In the genomic region with DNA sequence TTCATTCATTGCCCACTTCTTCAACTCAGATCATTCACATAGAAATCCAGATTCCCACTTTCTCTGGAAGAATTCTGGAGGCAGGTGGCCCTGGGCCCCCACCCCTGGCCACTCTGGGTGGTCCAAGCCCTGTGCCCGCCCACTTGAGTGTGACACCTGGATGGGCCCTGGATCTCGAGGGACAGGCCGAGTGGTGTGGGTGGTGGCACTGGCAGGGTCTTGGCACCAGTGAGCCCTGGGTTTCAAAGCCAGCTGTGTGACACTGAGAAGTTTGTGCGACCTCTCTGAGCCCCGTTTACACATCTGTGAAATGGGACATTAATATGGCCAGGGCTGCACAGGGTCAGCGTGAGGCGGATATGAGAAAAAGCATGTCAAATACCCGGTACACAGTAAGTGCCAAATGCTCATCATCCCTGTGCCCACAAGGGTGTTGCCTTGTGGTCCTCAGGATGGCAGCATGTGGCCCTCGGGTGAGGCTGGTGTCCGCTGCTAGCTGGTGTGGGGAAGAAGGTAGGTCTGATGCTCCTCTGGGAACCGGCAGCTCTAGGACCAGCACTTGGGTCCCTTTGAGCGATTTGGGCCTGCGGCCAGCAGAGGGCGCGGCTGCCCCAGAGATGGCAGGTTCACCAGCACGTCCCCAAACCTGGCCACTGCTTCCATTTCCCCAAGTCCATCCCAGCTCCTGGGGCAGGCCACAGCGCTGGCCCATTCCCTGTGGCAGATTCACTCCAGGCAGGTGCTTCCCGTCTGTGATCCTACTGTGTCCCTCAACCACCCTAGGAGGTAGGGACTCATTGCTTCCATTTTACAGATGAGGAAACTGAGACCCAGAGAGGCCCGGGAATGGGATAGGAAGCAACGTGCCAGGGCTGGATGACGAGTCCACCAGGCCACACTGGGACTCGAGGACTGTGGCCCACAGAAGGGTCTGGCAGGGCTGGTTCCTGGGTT, we compare ENCODE assay signal across 9 cellular contexts. TPM values are rescaled to one million over a fixed set of nuclear protein-coding genes. Genes with fewer than 3 reads are reported as not detected.
A peak's percentile ranks its signal among the peaks of the same experiment; 100 is the strongest.
DNase-seq lines count a peak whose midpoint lies in the region; ATAC-seq lines count a peak whose summit lies in the region.
"Had no signal": no experiment of that assay in that cellular context is flagged by ENCODE, and none has a peak within 500 bp of the region (broad histone marks: within the 10 kb centered on the region; RNA-seq: fewer than 3 reads in every experiment).

No MANE protein-coding gene starts in this region.

- 50 to 51% methylated on average over 22 of the region's 22 CpGs for WGBS in aorta, 2 donors

- H3K36me3 ChIP-seq in MG63, result no peaks in the 10 kb centered on the region
- H3K36me3 ChIP-seq in aorta (ENCODE audit: control insufficient read depth in 1 of 2, insufficient read depth in 2 of 2, low read length in 1 of 2), result peaks cover 0 to 5% of the 10 kb centered on the region in 2 donors

- H3K27ac ChIP-seq in aorta (ENCODE audit: low read depth in 1 of 2, low read length in 2 of 2), result no peak overlapping the region
- H3K27ac ChIP-seq: BLaER1 treated with 17β-estradiol and CSF1 and Interleukin-3, amounts not matched to agents 10 nM and 100 nM had no signal

- H3K27me3 ChIP-seq in MG63, result no peaks in the 10 kb centered on the region
- no peaks in the 10 kb centered on the region for H3K27me3 ChIP-seq in aorta (ENCODE audit: control insufficient read depth in 1 of 2, insufficient read depth in 2 of 2, low read length in 1 of 2)

- DNase-seq in NCI-H2081 (lab: John Stamatoyannopoulos, UW) (peak; percentile 66 to 69), NCI-H2081 treated with DMSO at 0.1 percent for 48 hours (lab: John Stamatoyannopoulos, UW) (no peak), MG63 (peak; percentile 43), T follicular helper cell (ENCODE audit: low read depth) (peak; percentile 43), left cardiac atrium (peak; percentile 83), pulmonary artery endothelial cell (ENCODE audit: low read depth, low spot score) (peak; percentile 37), aorta (peak; percentile 88 to 95)
- peak; percentile 39 for DNase-seq in activated naive CD8-positive, alpha-beta T cell treated with anti-CD3 and anti-CD28 coated beads, Interleukin-2, amount 50 U/mL, for 16 hours (ENCODE audit: low read depth, low spot score)

- intact Hi-C loops in left cardiac atrium (cut with DNase I) (loop anchor here in 1 of 2 donors (2.0 to 5.0 kb wide), 3 partner anchors 106 to 526 kb away; no protein-coding TSS in a partner anchor), aorta (cut with DNase I) (loop anchor here (1.0 to 5.0 kb wide), 2 partner anchors 106 kb away; no protein-coding TSS in a partner anchor)

- no peak overlapping the region for H3K4me3 ChIP-seq in MG63
- H3K4me3 ChIP-seq in aorta (ENCODE audit: low read length in 2 of 2), result no peak overlapping the region
- H3K4me3 ChIP-seq: BLaER1 treated with 17β-estradiol and CSF1 and Interleukin-3, amounts not matched to agents 10 nM and 100 nM had no signal

- ATAC-seq in left cardiac atrium, result peak; percentile 3 to 12
- no peak for ATAC-seq in aorta (ENCODE audit: low FRiP score)

- H3K9me3 ChIP-seq in MG63, result no peaks in the 10 kb centered on the region
- no peaks in the 10 kb centered on the region for H3K9me3 ChIP-seq in aorta (ENCODE audit: control insufficient read depth, low read length)
- H3K9me3 ChIP-seq: BLaER1 treated with 17β-estradiol and CSF1 and Interleukin-3, amounts not matched to agents 10 nM and 100 nM had no signal

- H3K4me1 ChIP-seq in aorta (ENCODE audit: control insufficient read depth in 1 of 2, insufficient read depth in 2 of 2, low read length in 2 of 2), result no peaks in the 10 kb centered on the region

RNA-seq across cellular contexts. Expression of a gene that starts 3.6 kb away (rescaled TPM):
- total RNA-seq in MG63 (2014; rRNA removed; shearing (Covaris generic); ENCODE audit: low replicate concordance), result 0.13 TPM in 1 of 2 replicates, not detected in the other
- 1 to 10 TPM; 7.0 to 8.3 TPM for total RNA-seq in left cardiac atrium
- total RNA-seq in pulmonary artery endothelial cell, result 1.7 and 2.8 TPM in 2 replicates
- total RNA-seq in aorta, result 10 to 100 TPM; 10.3 to 13.6 TPM
- polyA plus RNA-seq in aorta, result 10 to 100 TPM; 10.0 to 13.7 TPM

RNA-seq across cellular contexts. Expression of a gene that starts 11.4 kb away (rescaled TPM):
- total RNA-seq in MG63 (2014; rRNA removed; shearing (Covaris generic); ENCODE audit: low replicate concordance), result not detected in 2 replicates
- total RNA-seq in left cardiac atrium (under 1 TPM in 1 of 2 donors, not detected in 1; 0.91 TPM), pulmonary artery endothelial cell (0.04 and 0.20 TPM in 2 replicates), aorta (under 1 TPM; 0.23 to 0.75 TPM)
- polyA plus RNA-seq in aorta, result not detected

RNA-seq across cellular contexts. Expression of a gene that starts 57.7 kb away (rescaled TPM):
- 1.0 and 1.3 TPM in 2 replicates for total RNA-seq in MG63 (2014; rRNA removed; shearing (Covaris generic); ENCODE audit: low replicate concordance)
- total RNA-seq in left cardiac atrium, result 10 to 100 TPM; 27.0 to 36.3 TPM
- total RNA-seq in pulmonary artery endothelial cell, result 2.0 and 2.2 TPM in 2 replicates
- 1 to 10 TPM; 8.6 to 9.2 TPM for total RNA-seq in aorta
- 1 to 10 TPM; 1.6 to 5.0 TPM for polyA plus RNA-seq in aorta
